In genomic region chr7:39948932-39949928, GRCh38 we compare ENCODE assay signal across 8 cellular contexts. TPM values are rescaled to one million over a fixed set of nuclear protein-coding genes. Genes with fewer than 3 reads are reported as not detected.
DNase-seq lines count a peak whose midpoint lies in the region; ATAC-seq and TF ChIP-seq lines count a peak whose summit lies in the region.

No MANE protein-coding gene starts in this region.

- H3K4me1 ChIP-seq in left ventricle myocardium inferior (peaks cover 53% of the 10 kb centered on the region), upper lobe of right lung (peaks cover 21% of the 10 kb centered on the region)

- ATAC-seq in GM18499 (IDR thresholded peaks at IDR 0.05; ENCODE audit: insufficient read depth, unreplicated experiment) (peak; percentile 51), HG02938 (IDR thresholded peaks at IDR 0.05; ENCODE audit: unreplicated experiment) (peak; percentile 64), T-helper 17 cell (peak; percentile 80), upper lobe of right lung (peak; percentile 92)

- no peaks in the 10 kb centered on the region for H3K27me3 Mint-ChIP-seq in T-helper 17 cell

- peak overlapping the region; percentile 98 for H3K4me3 Mint-ChIP-seq in T-helper 17 cell

- peak overlapping the region; percentile 92 for H3K4me3 ChIP-seq in left ventricle myocardium inferior
- H3K4me3 ChIP-seq in upper lobe of right lung, result peak overlapping the region; percentile 91

- TF ChIP-seq CTCF in left ventricle myocardium inferior (IDR thresholded peaks at IDR 0.05; ENCODE audit: borderline replicate concordance) (peak; percentile 11), upper lobe of right lung (IDR thresholded peaks at IDR 0.05) (no peak)

- peak overlapping the region; percentile 97 for H3K27ac ChIP-seq in angular gyrus (ENCODE audit: low read depth, low read length)
- peak overlapping the region; percentile 98 for H3K27ac ChIP-seq in left ventricle myocardium inferior (replicated peaks)
- peak overlapping the region; percentile 99 for H3K27ac ChIP-seq in upper lobe of right lung

- H3K27me3 ChIP-seq in left ventricle myocardium inferior (ENCODE audit: low read depth) (no peaks in the 10 kb centered on the region), upper lobe of right lung (no peaks in the 10 kb centered on the region)

- peaks cover 7% of the 10 kb centered on the region for H3K36me3 Mint-ChIP-seq in T-helper 17 cell (ENCODE audit: low read depth)

- peak overlapping the region; percentile 98 for H3K27ac Mint-ChIP-seq in T-helper 17 cell

- H3K36me3 ChIP-seq in left ventricle myocardium inferior, result no peaks in the 10 kb centered on the region
- no peaks in the 10 kb centered on the region for H3K36me3 ChIP-seq in upper lobe of right lung

- DNase-seq in NCI-H1694 treated with DMSO at 0.1 percent for 48 hours (lab: John Stamatoyannopoulos, UW) (peak; percentile 97), T-helper 17 cell (peak; percentile 89 to 96 (median 95)), left ventricle myocardium inferior (peak; percentile 99), posterior vena cava (ENCODE audit: low spot score) (peak; percentile 100), upper lobe of right lung (peak; percentile 100)

- intact Hi-C loops in left ventricle myocardium inferior (cut with micrococcal nuclease) (no loop called here), posterior vena cava (cut with DNase I) (loop anchor here in 1 of 2 donors (5.0 kb wide), 1 partner anchor 367 kb away; no protein-coding TSS in a partner anchor), upper lobe of right lung (cut with DNase I) (no loop called here)

- H3K4me1 Mint-ChIP-seq in T-helper 17 cell, result peaks cover 25% of the 10 kb centered on the region

- H3K9me3 ChIP-seq in T-helper 17 cell (ENCODE audit: control insufficient read depth, low read length, poor library complexity, severe bottlenecking) (no peaks in the 10 kb centered on the region), left ventricle myocardium inferior (replicated peaks) (no peaks in the 10 kb centered on the region), upper lobe of right lung (no peaks in the 10 kb centered on the region)

RNA-seq across cellular contexts. Expression of gene CDK13, which starts 0.8 kb away (rescaled TPM):
- total RNA-seq in T-helper 17 cell (100 to 1,000 TPM; 116 to 136 TPM), left ventricle myocardium inferior (22.7 TPM), posterior vena cava (10 to 100 TPM; 44.9 to 45.4 TPM), upper lobe of right lung (51.4 TPM)

Comparison
In these comparisons a context has a peak if more than half of its experiments do, and no peak if none do; other contexts are left out.
1. Peak in every context shown above with its lines: DNase-seq, ATAC-seq, H3K4me3 ChIP-seq and H3K27ac ChIP-seq.